ENCODE assay signal across 9 cellular contexts in genomic region chr3:11624161-11624560, GRCh38. TPM values are rescaled to one million over a fixed set of nuclear protein-coding genes. Genes with fewer than 3 reads are reported as not detected.
A peak's percentile ranks its signal among the peaks of the same experiment; 100 is the strongest.
DNase-seq lines count a peak whose midpoint lies in the region; ATAC-seq and TF ChIP-seq lines count a peak whose summit lies in the region.
"Had no signal": no experiment of that assay in that cellular context is flagged by ENCODE, and none has a peak within 500 bp of the region (broad histone marks: within the 10 kb centered on the region; RNA-seq: fewer than 3 reads in every experiment).

No MANE protein-coding gene starts in this region.

- peak; percentile 57 for DNase-seq in GM06990 (ENCODE audit: extremely low read depth, insufficient read length)
- DNase-seq in T-helper 17 cell: peak in 1 of 3 donors; percentile 14
- DNase-seq in activated naive CD8-positive, alpha-beta T cell treated with anti-CD3 and anti-CD28 coated beads, Interleukin-2, amount 50 U/mL, for 16 hours (ENCODE audit: low read depth, low spot score): peak; percentile 53
- peak; percentile 39 to 75 for DNase-seq in stimulated activated CD4-positive, alpha-beta T cell treated with anti-CD3 and anti-CD28 coated beads, Interleukin-12 subunit alpha, Interleukin-12 subunit beta, amount 100 ng/mL, for 24 hours (ENCODE audit: low read depth in 2 of 2)
- DNase-seq in NAMALWA (ENCODE audit: low spot score): no peak
- DNase-seq in NCI-H524 treated with DMSO at 0.1 percent for 48 hours (lab: John Stamatoyannopoulos, UW): no peak
- DNase-seq: heart left ventricle had no signal

- H3K4me3 ChIP-seq in GM06990 (replicated peaks; ENCODE audit: low read depth, low read length): no peak overlapping the region
- H3K4me3 ChIP-seq: heart left ventricle had no signal

- peaks cover 46% of the 10 kb centered on the region for H3K4me1 Mint-ChIP-seq in T-helper 17 cell

- ATAC-seq in T-helper 17 cell (peak; percentile 91), GM21529 (IDR thresholded peaks at IDR 0.05; ENCODE audit: unreplicated experiment) (no peak), GM21423 (IDR thresholded peaks at IDR 0.05; ENCODE audit: unreplicated experiment) (no peak)

- no peaks in the 10 kb centered on the region for H3K36me3 ChIP-seq in GM06990 (ENCODE audit: control insufficient read depth, insufficient read depth, low read length)

- H3K36me3 Mint-ChIP-seq in T-helper 17 cell (ENCODE audit: low read depth): peaks cover 2% of the 10 kb centered on the region

- H3K4me3 Mint-ChIP-seq in T-helper 17 cell: peak overlapping the region; percentile 75

- peak overlapping the region; percentile 80 for H3K27ac Mint-ChIP-seq in T-helper 17 cell

- no peaks in the 10 kb centered on the region for H3K9me3 ChIP-seq in T-helper 17 cell (ENCODE audit: control insufficient read depth, low read length, poor library complexity, severe bottlenecking)
- H3K9me3 ChIP-seq: heart left ventricle had no signal

- no peaks in the 10 kb centered on the region for H3K27me3 Mint-ChIP-seq in T-helper 17 cell

- TF ChIP-seq CTCF in GM06990 (IDR thresholded peaks at IDR 0.05; ENCODE audit: insufficient read depth, low read length, poor library complexity, severe bottlenecking): no peak

- no peaks in the 10 kb centered on the region for H3K27me3 ChIP-seq in GM06990 (replicated peaks; ENCODE audit: control insufficient read depth, insufficient read depth, low read length)
- H3K27me3 ChIP-seq: heart left ventricle had no signal

RNA-seq across cellular contexts. Expression of gene VGLL4, which starts 19.6 kb away (rescaled TPM):
- 10 to 100 TPM; 18.7 to 20.2 TPM for total RNA-seq in T-helper 17 cell

Comparison
In these comparisons a context has a peak if more than half of its experiments do, and no peak if none do; other contexts are left out.
1. DNase-seq: peak in GM06990 (single experiment), activated naive CD8-positive, alpha-beta T cell treated with anti-CD3 and anti-CD28 coated beads, Interleukin-2, amount 50 U/mL, for 16 hours (single experiment) and stimulated activated CD4-positive, alpha-beta T cell treated with anti-CD3 and anti-CD28 coated beads, Interleukin-12 subunit alpha, Interleukin-12 subunit beta, amount 100 ng/mL, for 24 hours (2 of 2); none in NAMALWA (single experiment) and NCI-H524 treated with DMSO at 0.1 percent for 48 hours (single experiment).